Comparison of ENCODE assay signal across 23 cellular contexts in the genomic region with DNA sequence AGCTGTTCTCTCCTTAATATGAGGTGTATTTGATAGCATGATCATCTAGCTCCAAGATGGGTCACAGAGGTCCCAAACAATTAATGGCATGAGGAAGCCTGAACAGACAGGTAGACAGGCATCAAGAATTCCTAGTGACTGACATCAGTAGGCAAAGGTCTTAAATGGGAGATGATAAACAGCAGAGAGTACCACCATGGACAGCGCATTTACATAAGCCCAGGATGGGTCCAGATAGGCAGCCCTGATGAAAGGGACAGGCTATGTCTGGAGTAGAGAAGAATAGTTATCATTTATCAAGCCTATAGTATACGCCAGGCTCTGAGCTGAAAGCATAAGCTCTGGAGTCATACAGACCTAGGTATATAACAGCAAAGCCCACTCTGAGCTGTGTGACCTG.
A peak's percentile ranks its signal among the peaks of the same experiment; 100 is the strongest.
DNase-seq lines count a peak whose midpoint lies in the region; FAIRE-seq and TF ChIP-seq lines count a peak whose summit lies in the region.
"Had no signal": no experiment of that assay in that cellular context is flagged by ENCODE, and none has a peak within 500 bp of the region (broad histone marks: within the 10 kb centered on the region; RNA-seq: fewer than 3 reads in every experiment).

No MANE protein-coding gene starts in this region.

- DNase-seq in LHCN-M2 (ENCODE audit: low read depth), result peak; percentile 19
- DNase-seq in astrocyte (ENCODE audit: low read depth), result peak; percentile 6
- DNase-seq in hepatocyte (ENCODE audit: low spot score), result peak; percentile 13
- DNase-seq in renal cortical epithelial cell (ENCODE audit: low read depth), result peak; percentile 7
- no peak for DNase-seq in HuH-7.5 (ENCODE audit: low spot score)
- no peak for DNase-seq in GM19240 (ENCODE audit: insufficient read length, low spot score)
- no peak for DNase-seq in stimulated activated CD4-positive, alpha-beta T cell treated with anti-CD3 and anti-CD28 coated beads, Interleukin-2, amount 100 ng/mL, for 48 hours
- DNase-seq: ACHN; activated CD8-positive, alpha-beta T cell treated with anti-CD3 and anti-CD28 coated beads for 36 hours; dorsolateral prefrontal cortex; glutamatergic neuron; naive B cell; NCI-H2081; NCI-H345; NCI-H82; nucleus accumbens; psoas muscle; T-helper 2 cell; tibial artery had no signal

- H3K27ac Mint-ChIP-seq in astrocyte (ENCODE audit: unreplicated experiment), result no peak overlapping the region
- H3K27ac Mint-ChIP-seq: activated CD8-positive, alpha-beta T cell treated with anti-CD3 and anti-CD28 coated beads for 36 hours; activated naive CD4-positive, alpha-beta T cell treated with anti-CD3 and anti-CD28 coated beads, Interleukin-2, amount 50 U/mL, for 72 hours; activated T-helper 17 cell treated with anti-CD3 and anti-CD28 coated beads, Interleukin-2, amount 50 U/mL, for 72 hours had no signal

- no peak overlapping the region for H3K4me3 ChIP-seq in astrocyte (ENCODE audit: insufficient read depth, low read depth, low read length)
- no peak overlapping the region for H3K4me3 ChIP-seq in hepatocyte
- H3K4me3 ChIP-seq: dorsolateral prefrontal cortex, psoas muscle, SK-N-MC, tibial artery had no signal

- H3K4me2 ChIP-seq in astrocyte (ENCODE audit: low read length) (no peak overlapping the region), hepatocyte (no peak overlapping the region)

- H3K4me1 ChIP-seq in astrocyte (ENCODE audit: insufficient read depth, low read length) (no peaks in the 10 kb centered on the region), hepatocyte (ENCODE audit: insufficient read depth) (peaks cover 7% of the 10 kb centered on the region)
- H3K4me1 ChIP-seq: psoas muscle, tibial artery had no signal

- H3K9me2 ChIP-seq in hepatocyte (replicated peaks; ENCODE audit: insufficient read depth), result no peaks in the 10 kb centered on the region

- H3K4me3 Mint-ChIP-seq in astrocyte (ENCODE audit: unreplicated experiment), result no peak overlapping the region
- H3K4me3 Mint-ChIP-seq: activated CD8-positive, alpha-beta T cell treated with anti-CD3 and anti-CD28 coated beads for 36 hours; activated T-helper 17 cell treated with anti-CD3 and anti-CD28 coated beads, Interleukin-2, amount 50 U/mL, for 72 hours; naive B cell had no signal

- no peak for FAIRE-seq in astrocyte (lab: Jason Lieb, UNC)
- FAIRE-seq: H54 had no signal

- H3K4me1 Mint-ChIP-seq in astrocyte (ENCODE audit: low read depth, unreplicated experiment), result no peaks in the 10 kb centered on the region
- H3K4me1 Mint-ChIP-seq: activated T-helper 17 cell treated with anti-CD3 and anti-CD28 coated beads, Interleukin-2, amount 50 U/mL, for 72 hours; naive B cell had no signal

- no peak overlapping the region for H2AFZ ChIP-seq in astrocyte (ENCODE audit: low read depth, low read length)
- H2AFZ ChIP-seq in hepatocyte, result no peak overlapping the region

- TF ChIP-seq CTCF in astrocyte (IDR thresholded peaks at IDR 0.05; ENCODE audit: insufficient read depth, low read depth, low read length) (no peak), hepatocyte (IDR thresholded peaks at IDR 0.05; ENCODE audit: poor library complexity) (no peak)

- no peaks in the 10 kb centered on the region for H3K9me3 ChIP-seq in astrocyte (ENCODE audit: insufficient read depth, low read depth, low read length)
- H3K9me3 ChIP-seq in hepatocyte (ENCODE audit: low read depth), result no peaks in the 10 kb centered on the region
- H3K9me3 ChIP-seq: psoas muscle, tibial artery had no signal

- H3K9me3 Mint-ChIP-seq in astrocyte (ENCODE audit: unreplicated experiment), result no peaks in the 10 kb centered on the region

- no peak overlapping the region for H3K9ac ChIP-seq in astrocyte (ENCODE audit: low read length)

- H3K36me3 ChIP-seq in astrocyte (ENCODE audit: insufficient read depth, low read length) (no peaks in the 10 kb centered on the region), hepatocyte (replicated peaks; ENCODE audit: insufficient read depth, low read depth) (no peaks in the 10 kb centered on the region)
- H3K36me3 ChIP-seq: tibial artery had no signal

- H3K36me3 Mint-ChIP-seq in astrocyte (ENCODE audit: low read depth, unreplicated experiment), result no peaks in the 10 kb centered on the region
- H3K36me3 Mint-ChIP-seq: activated naive CD4-positive, alpha-beta T cell treated with anti-CD3 and anti-CD28 coated beads, Interleukin-2, amount 50 U/mL, for 72 hours; naive B cell had no signal

- 76% methylated on average over 2 of the region's 2 CpGs for WGBS in hepatocyte (ENCODE audit: low lambda C conversion rate, missing lambda C conversion rate)

- H3K27me3 Mint-ChIP-seq in astrocyte (ENCODE audit: low read depth, unreplicated experiment), result peaks cover 1% of the 10 kb centered on the region
- H3K27me3 Mint-ChIP-seq: activated CD8-positive, alpha-beta T cell treated with anti-CD3 and anti-CD28 coated beads for 36 hours; activated T-helper 17 cell treated with anti-CD3 and anti-CD28 coated beads, Interleukin-2, amount 50 U/mL, for 72 hours had no signal

- H3K27me3 ChIP-seq in astrocyte (ENCODE audit: insufficient read depth, low read length), result no peaks in the 10 kb centered on the region
- no peaks in the 10 kb centered on the region for H3K27me3 ChIP-seq in hepatocyte
- H3K27me3 ChIP-seq: dorsolateral prefrontal cortex, tibial artery had no signal

- H3K79me2 ChIP-seq in astrocyte (ENCODE audit: insufficient read depth, low read length) (no peaks in the 10 kb centered on the region), hepatocyte (no peaks in the 10 kb centered on the region)

- H4K20me1 ChIP-seq in astrocyte (ENCODE audit: insufficient read depth, low read length) (no peaks in the 10 kb centered on the region), hepatocyte (ENCODE audit: insufficient read depth, poor library complexity, severe bottlenecking) (no peaks in the 10 kb centered on the region)

- H3K27ac ChIP-seq in astrocyte (ENCODE audit: low read depth, low read length), result no peak overlapping the region
- H3K27ac ChIP-seq in hepatocyte, result peak overlapping the region; percentile 61
- H3K27ac ChIP-seq: dorsolateral prefrontal cortex, psoas muscle, SK-N-MC, tibial artery had no signal

Comparison
In these comparisons a context has a peak if more than half of its experiments do, and no peak if none do; other contexts are left out.
1. DNase-seq: peak in LHCN-M2 (single experiment), astrocyte (single experiment), hepatocyte (single experiment) and renal cortical epithelial cell (single experiment); none in HuH-7.5 (single experiment), GM19240 (single experiment) and stimulated activated CD4-positive, alpha-beta T cell treated with anti-CD3 and anti-CD28 coated beads, Interleukin-2, amount 100 ng/mL, for 48 hours (0 of 2).